ENCODE assay signal across 6 cellular contexts in the genomic region with DNA sequence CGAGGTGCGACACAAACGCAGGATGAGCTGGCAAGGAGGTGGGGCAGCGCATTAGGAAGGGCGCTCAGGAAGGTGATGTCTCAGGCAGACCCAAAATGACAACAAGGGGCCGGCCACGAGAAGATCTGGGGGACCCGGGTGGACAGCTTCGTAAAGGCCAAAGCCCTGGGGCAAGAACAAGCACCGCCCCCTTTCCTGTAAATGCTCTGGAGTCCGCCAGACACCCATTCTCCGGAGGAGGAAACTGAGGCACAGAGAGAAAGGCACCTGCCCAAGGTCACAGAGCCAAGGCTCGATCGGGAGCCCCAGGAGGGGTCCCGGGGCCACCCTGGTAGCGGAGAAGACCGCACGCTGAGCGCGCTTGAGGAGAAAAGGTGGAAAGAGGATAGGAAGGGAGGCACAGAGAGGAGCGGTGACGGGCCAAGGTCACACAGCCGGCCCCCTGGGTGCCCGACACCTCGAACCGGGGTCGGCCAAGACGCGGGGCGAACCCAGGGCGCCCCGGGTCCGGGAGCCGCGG. TPM values are rescaled to one million over a fixed set of nuclear protein-coding genes. Genes with fewer than 3 reads are reported as not detected.
A peak's percentile ranks its signal among the peaks of the same experiment; 100 is the strongest.
DNase-seq lines count a peak whose midpoint lies in the region; ATAC-seq, FAIRE-seq and TF ChIP-seq lines count a peak whose summit lies in the region.

No MANE protein-coding gene starts in this region.

- CTCF ChIA-PET in HEK293 (lab: Yijun Ruan, JAX) = interaction anchor here (0.8 to 1.0 kb wide), 2 partner anchors 11 to 17 kb away, joined by 4 to 6 read pairs; no protein-coding TSS in a partner anchor

- 0% methylated on average over 27 to 35 of the region's 35 CpGs for WGBS in aorta, 2 donors

- peak overlapping the region; percentile 95 for H3K27ac Mint-ChIP-seq in activated T-helper 1 cell treated with anti-CD3 and anti-CD28 coated beads, Interleukin-12 subunit alpha, Interleukin-12 subunit beta, Interleukin-2, Interleukin-4 antibody, amounts not matched to agents 30 ng/mL and 10 ng/mL and 1 ng/mL, durations not matched to agents 14 hours and 24 hours and 36 hours

- H3K4me1 Mint-ChIP-seq in activated T-helper 1 cell treated with anti-CD3 and anti-CD28 coated beads, Interleukin-12 subunit alpha, Interleukin-12 subunit beta, Interleukin-2, Interleukin-4 antibody, amounts not matched to agents 30 ng/mL and 10 ng/mL and 1 ng/mL, durations not matched to agents 14 hours and 24 hours and 36 hours (ENCODE audit: low read depth) = peaks cover 63% of the 10 kb centered on the region

- H3K36me3 ChIP-seq in HEK293 (ENCODE audit: control insufficient read depth in 2 of 2, insufficient read depth in 1 of 2, low read length in 2 of 2) (peaks cover 22 to 74% of the 10 kb centered on the region in 2 experiments), left lung (peaks cover 0 to 59% of the 10 kb centered on the region in 2 donors), aorta (ENCODE audit: control insufficient read depth in 1 of 2, insufficient read depth in 2 of 2, low read length in 1 of 2) (no peaks in the 10 kb centered on the region)

- DNase-seq in activated T-helper 1 cell treated with anti-CD3 and anti-CD28 coated beads, Interleukin-12 subunit alpha, Interleukin-12 subunit beta, Interleukin-2, Interleukin-4 antibody, amounts not matched to agents 30 ng/mL and 10 ng/mL and 1 ng/mL, durations not matched to agents 14 hours and 24 hours and 36 hours (ENCODE audit: low spot score) = peak; percentile 13
- DNase-seq in left lung = peak in 1 of 2 donors; percentile 40
- peak in 1 of 2 donors; percentile 52 for DNase-seq in aorta
- DNase-seq in D721Med (ENCODE audit: insufficient read length, low spot score) = no peak

- H3K4me3 ChIP-seq in HEK293 (ENCODE audit: low read depth, low read length) (peak overlapping the region; percentile 63), left lung (peak overlapping the region; percentile 98 to 99), aorta (ENCODE audit: low read length in 2 of 2) (peak overlapping the region; percentile 82 to 94)

- POLR2A ChIA-PET in HEK293 (lab: Yijun Ruan, JAX) = interaction anchor here (0.6 to 5.5 kb wide), 23 partner anchors 9 to 795 kb away, joined by 3 to 49 read pairs (median 4); a partner anchor contains a TSS

- ATAC-seq in left lung = no peak
- ATAC-seq in aorta (ENCODE audit: low FRiP score) = no peak
- ATAC-seq in HG03439 (IDR thresholded peaks at IDR 0.05; ENCODE audit: unreplicated experiment) = no peak

- peaks cover 60% of the 10 kb centered on the region for H3K36me3 Mint-ChIP-seq in activated T-helper 1 cell treated with anti-CD3 and anti-CD28 coated beads, Interleukin-12 subunit alpha, Interleukin-12 subunit beta, Interleukin-2, Interleukin-4 antibody, amounts not matched to agents 30 ng/mL and 10 ng/mL and 1 ng/mL, durations not matched to agents 14 hours and 24 hours and 36 hours (ENCODE audit: low read depth)

- TF ChIP-seq CTCF in HEK293 (tag by site-specific recombination; IDR thresholded peaks at IDR 0.05) (no peak), left lung (IDR thresholded peaks at IDR 0.05) (no peak), D721Med (IDR thresholded peaks at IDR 0.05; ENCODE audit: insufficient read depth, missing control alignments) (no peak)

- H3K9me3 Mint-ChIP-seq in activated T-helper 1 cell treated with anti-CD3 and anti-CD28 coated beads, Interleukin-12 subunit alpha, Interleukin-12 subunit beta, Interleukin-2, Interleukin-4 antibody, amounts not matched to agents 30 ng/mL and 10 ng/mL and 1 ng/mL, durations not matched to agents 14 hours and 24 hours and 36 hours = no peaks in the 10 kb centered on the region

- H3K9me3 ChIP-seq in HEK293 (ENCODE audit: control insufficient read depth, insufficient read depth, low read depth, low read length) (no peaks in the 10 kb centered on the region), left lung (no peaks in the 10 kb centered on the region), aorta (ENCODE audit: control insufficient read depth, low read length) (no peaks in the 10 kb centered on the region)

- no peaks in the 10 kb centered on the region for H3K27me3 ChIP-seq in left lung
- no peaks in the 10 kb centered on the region for H3K27me3 ChIP-seq in aorta (ENCODE audit: control insufficient read depth in 1 of 2, insufficient read depth in 2 of 2, low read length in 1 of 2)

- peaks cover 3% of the 10 kb centered on the region for H3K27me3 Mint-ChIP-seq in activated T-helper 1 cell treated with anti-CD3 and anti-CD28 coated beads, Interleukin-12 subunit alpha, Interleukin-12 subunit beta, Interleukin-2, Interleukin-4 antibody, amounts not matched to agents 30 ng/mL and 10 ng/mL and 1 ng/mL, durations not matched to agents 14 hours and 24 hours and 36 hours (ENCODE audit: insufficient read depth)

- intact Hi-C loops in activated T-helper 1 cell treated with anti-CD3 and anti-CD28 coated beads, Interleukin-12 subunit alpha, Interleukin-12 subunit beta, Interleukin-2, Interleukin-4 antibody, amounts not matched to agents 30 ng/mL and 10 ng/mL and 1 ng/mL, durations not matched to agents 14 hours and 24 hours and 36 hours (cut with micrococcal nuclease) = loop anchor here (1.0 to 10.0 kb wide), 6 partner anchors 58 to 803 kb away; a partner anchor contains a TSS
- intact Hi-C loops in left lung (cut with DNase I) (no loop called here), aorta (cut with DNase I) (loop anchor here (5.0 to 10.0 kb wide), 3 partner anchors 60 to 173 kb away; a partner anchor contains a TSS)

- peaks cover 13% of the 10 kb centered on the region for H3K4me1 ChIP-seq in HEK293 (ENCODE audit: control insufficient read depth, insufficient read depth, low read length)
- peaks cover 36 to 80% of the 10 kb centered on the region in 2 donors for H3K4me1 ChIP-seq in left lung
- peaks cover 0 to 5% of the 10 kb centered on the region in 2 donors for H3K4me1 ChIP-seq in aorta (ENCODE audit: control insufficient read depth in 1 of 2, insufficient read depth in 2 of 2, low read length in 2 of 2)

- peak overlapping the region; percentile 100 for H3K4me3 Mint-ChIP-seq in activated T-helper 1 cell treated with anti-CD3 and anti-CD28 coated beads, Interleukin-12 subunit alpha, Interleukin-12 subunit beta, Interleukin-2, Interleukin-4 antibody, amounts not matched to agents 30 ng/mL and 10 ng/mL and 1 ng/mL, durations not matched to agents 14 hours and 24 hours and 36 hours

- H3K27ac ChIP-seq in HEK293 (ENCODE audit: extremely low read depth, low read depth, low read length) (peak overlapping the region; percentile 89), left lung (peak overlapping the region; percentile 86 to 96), aorta (ENCODE audit: low read depth in 1 of 2, low read length in 2 of 2) (peak overlapping the region; percentile 36 to 84)

- FAIRE-seq in D721Med (lab: Jason Lieb, UNC) = no peak

TF ChIP-seq in HEK293, 187 proteins besides CTCF, POLR2A, EP300 and RAD21 (continues in another document):
- TF ChIP-seq ZNF433 (tag by site-specific recombination; IDR thresholded peaks at IDR 0.05; ENCODE audit: low read depth) (no peak), ZNF155 (tag by site-specific recombination; IDR thresholded peaks at IDR 0.05) (no peak), ZNF311 (tag by site-specific recombination; IDR thresholded peaks at IDR 0.05; ENCODE audit: borderline replicate concordance) (no peak), SCRT2 (tag by site-specific recombination; IDR thresholded peaks at IDR 0.05) (peak; percentile 86), ZFP37 (tag by site-specific recombination; IDR thresholded peaks at IDR 0.05) (0 out of 2 replicates have a peak, but pooled peaks have one; percentile 18)

RNA-seq across cellular contexts. Expression of a gene that starts 0.6 kb away (rescaled TPM):
- total RNA-seq in activated T-helper 1 cell treated with anti-CD3 and anti-CD28 coated beads, Interleukin-12 subunit alpha, Interleukin-12 subunit beta, Interleukin-2, Interleukin-4 antibody, amounts not matched to agents 30 ng/mL and 10 ng/mL and 1 ng/mL, durations not matched to agents 14 hours and 24 hours and 36 hours = 104 and 106 TPM in 2 replicates
- total RNA-seq in left lung (10 to 100 TPM; 62.0 to 75.9 TPM), aorta (100 to 1,000 TPM in 1 of 2 donors, 10 to 100 TPM in 1; 67.1 to 113 TPM)
- polyA plus RNA-seq in aorta = 10 to 100 TPM; 26.7 to 82.2 TPM

RNA-seq across cellular contexts. Expression of a gene that starts 0.9 kb away (rescaled TPM):
- total RNA-seq in activated T-helper 1 cell treated with anti-CD3 and anti-CD28 coated beads, Interleukin-12 subunit alpha, Interleukin-12 subunit beta, Interleukin-2, Interleukin-4 antibody, amounts not matched to agents 30 ng/mL and 10 ng/mL and 1 ng/mL, durations not matched to agents 14 hours and 24 hours and 36 hours = 143 and 146 TPM in 2 replicates
- total RNA-seq in left lung = 10 to 100 TPM; 63.7 to 92.2 TPM
- total RNA-seq in aorta = 100 to 1,000 TPM in 1 of 2 donors, 10 to 100 TPM in 1; 79.3 to 100 TPM
- polyA plus RNA-seq in aorta = 10 to 100 TPM; 32.7 to 72.4 TPM

RNA-seq across cellular contexts. Expression of a gene that starts 54.3 kb away (rescaled TPM):
- total RNA-seq in activated T-helper 1 cell treated with anti-CD3 and anti-CD28 coated beads, Interleukin-12 subunit alpha, Interleukin-12 subunit beta, Interleukin-2, Interleukin-4 antibody, amounts not matched to agents 30 ng/mL and 10 ng/mL and 1 ng/mL, durations not matched to agents 14 hours and 24 hours and 36 hours = 0.39 and 0.75 TPM in 2 replicates
- total RNA-seq in left lung (under 1 TPM; 0.76 TPM), aorta (1 to 10 TPM in 1 of 2 donors, under 1 TPM in 1; 0.96 to 1.1 TPM)
- 1 to 10 TPM in 1 of 2 donors, under 1 TPM in 1; 0.50 to 1.1 TPM for polyA plus RNA-seq in aorta

RNA-seq across cellular contexts. Expression of a gene that starts 58.3 kb away (rescaled TPM):
- total RNA-seq in activated T-helper 1 cell treated with anti-CD3 and anti-CD28 coated beads, Interleukin-12 subunit alpha, Interleukin-12 subunit beta, Interleukin-2, Interleukin-4 antibody, amounts not matched to agents 30 ng/mL and 10 ng/mL and 1 ng/mL, durations not matched to agents 14 hours and 24 hours and 36 hours = 57.4 and 60.6 TPM in 2 replicates
- total RNA-seq in left lung (10 to 100 TPM; 46.7 to 63.3 TPM), aorta (10 to 100 TPM; 35.4 to 39.0 TPM)
- 100 to 1,000 TPM; 100 to 103 TPM for polyA plus RNA-seq in aorta

RNA-seq across cellular contexts. Expression of a gene that starts 58.8 kb away (rescaled TPM):
- total RNA-seq in activated T-helper 1 cell treated with anti-CD3 and anti-CD28 coated beads, Interleukin-12 subunit alpha, Interleukin-12 subunit beta, Interleukin-2, Interleukin-4 antibody, amounts not matched to agents 30 ng/mL and 10 ng/mL and 1 ng/mL, durations not matched to agents 14 hours and 24 hours and 36 hours = 1.9 TPM in 2 replicates
- 10 to 100 TPM in 1 of 2 donors, 1 to 10 TPM in 1; 5.8 to 10.4 TPM for total RNA-seq in left lung
- total RNA-seq in aorta = 1 to 10 TPM; 3.9 to 5.7 TPM
- polyA plus RNA-seq in aorta = 10 to 100 TPM in 1 of 2 donors, 1 to 10 TPM in 1; 8.5 to 12.0 TPM

Comparison
In these comparisons a context has a peak if more than half of its experiments do, and no peak if none do; other contexts are left out.
1. intact Hi-C loops: an anchor here in activated T-helper 1 cell treated with anti-CD3 and anti-CD28 coated beads, Interleukin-12 subunit alpha, Interleukin-12 subunit beta, Interleukin-2, Interleukin-4 antibody, amounts not matched to agents 30 ng/mL and 10 ng/mL and 1 ng/mL, durations not matched to agents 14 hours and 24 hours and 36 hours (1.0 to 10.0 kb wide) and aorta (5.0 to 10.0 kb wide); none called in left lung.